7 cellular contexts compared by ENCODE assay signal in genomic region chr9:127968046-127968445, GRCh38. TPM values are rescaled to one million over a fixed set of nuclear protein-coding genes. Genes with fewer than 3 reads are reported as not detected.
DNase-seq lines count a peak whose midpoint lies in the region; ATAC-seq and TF ChIP-seq lines count a peak whose summit lies in the region.

No MANE protein-coding gene starts in this region.

- H3K9ac ChIP-seq in H9 (ENCODE audit: extremely low read depth, insufficient read length, low read length), result no peak overlapping the region

- peaks cover 5% of the 10 kb centered on the region; the same call in 1 of the 2 replicates for H3K4me1 ChIP-seq in H9 (ENCODE audit: insufficient read depth, low read length)

- H2AK5ac ChIP-seq in H9 (ENCODE audit: insufficient read length, low read length), result no peak overlapping the region

- no CpG with 5 or more reads among the region's 3 CpGs for WGBS in H9 (ENCODE audit: extremely low coverage, insufficient read length, low lambda C conversion rate)

- H3K27me3 ChIP-seq in H9 (ENCODE audit: insufficient read depth, low read length), result no peaks in the 10 kb centered on the region

- no peaks in the 10 kb centered on the region for H3K23me2 ChIP-seq in H9 (ENCODE audit: insufficient read length, low read depth, low read length, poor library complexity, severe bottlenecking)

- H4K5ac ChIP-seq in H9 (ENCODE audit: insufficient read length, low read depth, low read length), result no peak overlapping the region

- H4K20me1 ChIP-seq in H9 (ENCODE audit: control insufficient read depth, insufficient read depth, insufficient read length), result peaks cover 2% of the 10 kb centered on the region

- H2BK15ac ChIP-seq in H9 (ENCODE audit: low read depth, low read length), result no peak overlapping the region

- H3K79me1 ChIP-seq in H9 (ENCODE audit: insufficient read depth, low read depth, low read length, poor library complexity, severe bottlenecking), result peaks cover 5% of the 10 kb centered on the region

- no peak overlapping the region for H3K4me3 Mint-ChIP-seq in H9

- H3K4me1 Mint-ChIP-seq in H9, result peaks cover 66 to 85% of the 10 kb centered on the region in 2 experiments

- H3K79me2 ChIP-seq in H9 (ENCODE audit: insufficient read depth, low read length), result peaks cover 29% of the 10 kb centered on the region; the same call in 1 of the 2 replicates

- H3K4me2 ChIP-seq in H9 (ENCODE audit: insufficient read depth, insufficient read length, low read length), result no peak overlapping the region

- H2BK20ac ChIP-seq in H9 (ENCODE audit: low read depth, low read length, poor library complexity, severe bottlenecking), result no peak overlapping the region

- DNase-seq in H9, result no peak
- peak; percentile 69 for DNase-seq in activated CD4-positive, alpha-beta T cell treated with anti-CD3 and anti-CD28 coated beads for 48 hours
- peak; percentile 39 for DNase-seq in fibroblast of the aortic adventitia (ENCODE audit: low read depth)
- peak; percentile 61 for DNase-seq in stimulated activated CD8-positive, alpha-beta memory T cell treated with anti-CD3 and anti-CD28 coated beads, Interleukin-4, amount 100 ng/mL, for 48 hours
- DNase-seq in NCI-H2081 (lab: John Stamatoyannopoulos, UW), result no peak
- DNase-seq in SIG-M5 treated with dmso at 0.1 percent for 504 hours (lab: John Stamatoyannopoulos, UW; ENCODE audit: unreplicated experiment), result no peak

- H3K36me3 Mint-ChIP-seq in H9 (ENCODE audit: insufficient read depth in 1 of 3, low read depth in 3 of 3), result peaks cover 0 to 7% (median 0%) of the 10 kb centered on the region in 3 experiments; a peak in 2 of 7 replicates

- H3K4me3 ChIP-seq in fibroblast of the aortic adventitia (ENCODE audit: low read depth, low read length), result no peak overlapping the region

- H3K23ac ChIP-seq in H9 (ENCODE audit: insufficient read length, low read depth, low read length), result no peak overlapping the region

- no peak overlapping the region for H2BK120ac ChIP-seq in H9 (ENCODE audit: low read depth, low read length, poor library complexity, severe bottlenecking)

- no peak for ATAC-seq in HG03097 (IDR thresholded peaks at IDR 0.05; ENCODE audit: low FRiP score, unreplicated experiment)

- no peak overlapping the region for H3T11ph ChIP-seq in H9 (ENCODE audit: low read length)

- H2AFZ ChIP-seq in H9 (ENCODE audit: low read length), result no peak overlapping the region

- no peak overlapping the region for H3K18ac ChIP-seq in H9 (ENCODE audit: insufficient read length, low read depth, low read length)

- no peak overlapping the region for H3K14ac ChIP-seq in H9 (ENCODE audit: insufficient read depth, low read length)

- no peak overlapping the region for H4K91ac ChIP-seq in H9 (ENCODE audit: insufficient read length, low read depth, low read length)

- TF ChIP-seq CTCF in H9 (conservative IDR thresholded peaks at IDR 0.05) (no peak), fibroblast of the aortic adventitia (IDR thresholded peaks at IDR 0.05; ENCODE audit: insufficient read depth, low read length) (no peak)

- H3K27me3 Mint-ChIP-seq in H9 (ENCODE audit: low read depth), result no peaks in the 10 kb centered on the region

- H4K8ac ChIP-seq in H9 (replicated peaks; ENCODE audit: insufficient read length, low read depth, low read length), result no peak overlapping the region

- no peaks in the 10 kb centered on the region for H3K9me3 ChIP-seq in H9 (ENCODE audit: control insufficient read depth, low read depth, low read length)

- no peak overlapping the region for H2BK5ac ChIP-seq in H9 (ENCODE audit: insufficient read length, low read length)

- H3K27ac Mint-ChIP-seq in H9, result peak overlapping the region; percentile 77 to 92 (median 83); a peak in 5 of 7 replicates

- no peak overlapping the region for H3K56ac ChIP-seq in H9 (ENCODE audit: insufficient read length, low read depth, low read length)

- no peak overlapping the region for H3K4ac ChIP-seq in H9 (ENCODE audit: low read depth, low read length)

- H3K27ac ChIP-seq in H9 (ENCODE audit: insufficient read length, low read depth, low read length), result no peak overlapping the region

- H3K9me3 Mint-ChIP-seq in H9, result no peaks in the 10 kb centered on the region; a peak in 1 of 5 replicates

- no peak overlapping the region for H2BK12ac ChIP-seq in H9 (ENCODE audit: insufficient read length, low read depth, low read length)

RNA-seq across cellular contexts. Expression of gene EEIG1, which starts 12.7 kb away (rescaled TPM):
- total RNA-seq in H9 (2021), result 52.3 and 59.5 TPM in 2 replicates
- 32.4 and 50.3 TPM in 2 replicates for total RNA-seq in fibroblast of the aortic adventitia (ENCODE audit: low replicate concordance)

RNA-seq across cellular contexts. Expression of gene DPM2, which starts 30.4 kb away (rescaled TPM):
- total RNA-seq in H9 (2021) (44.7 and 46.1 TPM in 2 replicates), fibroblast of the aortic adventitia (ENCODE audit: low replicate concordance) (7.0 and 19.9 TPM in 2 replicates)

RNA-seq across cellular contexts. Expression of gene PIP5KL1, which starts 37.5 kb away (rescaled TPM):
- total RNA-seq in H9 (2021) (9.0 and 11.6 TPM in 2 replicates), fibroblast of the aortic adventitia (ENCODE audit: low replicate concordance) (1.6 and 2.6 TPM in 2 replicates)

RNA-seq across cellular contexts. Expression of gene ST6GALNAC4, which starts 51.2 kb away (rescaled TPM):
- total RNA-seq in H9 (2021), result 15.4 and 16.5 TPM in 2 replicates
- total RNA-seq in fibroblast of the aortic adventitia (ENCODE audit: low replicate concordance), result 24.4 and 37.1 TPM in 2 replicates

Comparison
In these comparisons a context has a peak if more than half of its experiments do, and no peak if none do; other contexts are left out.
1. DNase-seq: peak in activated CD4-positive, alpha-beta T cell treated with anti-CD3 and anti-CD28 coated beads for 48 hours (single experiment), fibroblast of the aortic adventitia (single experiment) and stimulated activated CD8-positive, alpha-beta memory T cell treated with anti-CD3 and anti-CD28 coated beads, Interleukin-4, amount 100 ng/mL, for 48 hours (single experiment); none in H9 (single experiment), NCI-H2081 (0 of 2) and SIG-M5 treated with dmso at 0.1 percent for 504 hours (single experiment).